Comparison of ENCODE assay signal across 8 cellular contexts in genomic region chr2:217790195-217790594, GRCh38.
A peak's percentile ranks its signal among the peaks of the same experiment; 100 is the strongest.
DNase-seq lines count a peak whose midpoint lies in the region; ATAC-seq and TF ChIP-seq lines count a peak whose summit lies in the region.

No MANE protein-coding gene starts in this region.

- H3K27me3 ChIP-seq in colonic mucosa, result no peaks in the 10 kb centered on the region
- H3K27me3 ChIP-seq in A673 (replicated peaks; ENCODE audit: insufficient read depth, low read depth, low read length, poor library complexity), result no peaks in the 10 kb centered on the region

- BruUV-seq in A673 (replicated peaks; lab: Mats Ljungman, UMichigan), result no TSS peak

- H3K4me1 ChIP-seq in colonic mucosa, result no peaks in the 10 kb centered on the region
- H3K4me1 ChIP-seq in A673 (ENCODE audit: insufficient read depth, low read length, poor library complexity, severe bottlenecking), result no peaks in the 10 kb centered on the region

- H3K9me3 ChIP-seq in colonic mucosa (no peaks in the 10 kb centered on the region), A673 (ENCODE audit: low read depth, low read length, poor library complexity, severe bottlenecking) (no peaks in the 10 kb centered on the region)

- intact Hi-C loops in colonic mucosa (cut with DNase I) (no loop called here), A673 (cut with micrococcal nuclease; ENCODE audit: unreplicated experiment) (no loop called here)

- H3K36me3 ChIP-seq in colonic mucosa (no peaks in the 10 kb centered on the region), A673 (ENCODE audit: insufficient read depth, low read length, poor library complexity, severe bottlenecking) (no peaks in the 10 kb centered on the region)

- H3K4me3 ChIP-seq in colonic mucosa (peak overlapping the region; percentile 17), skin epidermis (peak overlapping the region in 5 of 7 experiments; percentile 2 to 29 (median 6)), A673 (ENCODE audit: low read depth, low read length, poor library complexity, severe bottlenecking) (no peak overlapping the region)

- H3K27ac ChIP-seq in colonic mucosa (no peak overlapping the region), skin epidermis (peak overlapping the region in 8 of 21 experiments; percentile 1 to 66 (median 43)), A673 (ENCODE audit: low read depth, low read length, poor library complexity, severe bottlenecking) (no peak overlapping the region)

- ATAC-seq in GM19452 (IDR thresholded peaks at IDR 0.05; ENCODE audit: unreplicated experiment) (peak; percentile 54), GM21367 (IDR thresholded peaks at IDR 0.05; ENCODE audit: unreplicated experiment) (no peak)

- POLR2A ChIA-PET in A673 (lab: Charles Lee; ENCODE audit: low non-redundant PET), result no interaction called here

- TF ChIP-seq CTCF in colonic mucosa (IDR thresholded peaks at IDR 0.05) (no peak), A673 (conservative IDR thresholded peaks at IDR 0.05; ENCODE audit: low read depth, low read length) (no peak)

- DNase-seq in MV-4-11 (lab: John Stamatoyannopoulos, UW) (peak; percentile 74), colonic mucosa (no peak), A673 (ENCODE audit: low spot score) (no peak), COLO829 (ENCODE audit: low spot score) (no peak)
- no peak for DNase-seq in stimulated activated CD4-positive, alpha-beta T cell treated with anti-CD3 and anti-CD28 coated beads, Interleukin-4, amount 100 ng/mL, for 1 hour

- peak overlapping the region in 1 of 2 donors; percentile 12 for H3K9ac ChIP-seq in colonic mucosa (ENCODE audit: low read depth in 2 of 2, low read length in 2 of 2)

- CTCF ChIA-PET in A673 (lab: Charles Lee), result no interaction called here
